ENCODE assay signal across 10 cellular contexts in the genomic region with DNA sequence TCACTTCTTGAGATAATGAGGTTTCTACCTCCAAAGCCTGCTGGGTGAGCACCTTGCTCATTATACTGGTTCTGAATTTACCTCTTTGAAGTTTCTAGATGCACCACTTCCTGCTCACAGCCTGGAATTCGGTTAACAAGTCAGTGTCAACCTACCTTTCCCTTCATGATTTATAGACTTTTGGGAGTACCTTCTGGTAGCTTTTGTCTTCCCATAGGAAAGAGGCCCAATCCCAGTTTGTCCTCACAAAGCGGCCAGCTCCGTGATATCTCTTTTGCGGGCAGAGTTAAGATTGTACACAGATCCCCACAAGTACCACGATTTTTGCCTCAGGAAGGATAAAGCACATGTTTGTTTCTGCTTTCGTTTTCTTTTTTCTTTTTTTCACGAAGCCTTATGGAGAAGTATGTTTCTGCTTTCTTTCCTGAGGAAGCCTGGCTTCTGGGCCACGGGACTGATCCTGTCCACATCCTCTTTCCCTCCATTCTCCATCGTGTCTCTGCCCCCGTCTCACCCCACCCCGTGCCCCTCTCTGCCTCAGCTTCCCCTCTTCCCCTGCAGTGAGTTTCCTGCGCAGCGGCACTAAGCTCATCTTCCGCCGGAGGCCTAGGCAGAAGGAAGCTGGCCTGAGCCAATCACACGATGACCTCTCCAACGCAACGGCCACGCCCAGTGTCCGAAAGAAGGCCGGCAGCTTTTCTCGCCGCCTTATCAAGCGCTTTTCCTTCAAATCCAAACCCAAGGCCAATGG. TPM values are rescaled to one million over a fixed set of nuclear protein-coding genes. Genes with fewer than 3 reads are reported as not detected.
A peak's percentile ranks its signal among the peaks of the same experiment; 100 is the strongest.
DNase-seq lines count a peak whose midpoint lies in the region; ATAC-seq and TF ChIP-seq lines count a peak whose summit lies in the region.
"Had no signal": no experiment of that assay in that cellular context is flagged by ENCODE, and none has a peak within 500 bp of the region (broad histone marks: within the 10 kb centered on the region; RNA-seq: fewer than 3 reads in every experiment).

No MANE protein-coding gene starts in this region.

- no peaks in the 10 kb centered on the region for H3K27me3 Mint-ChIP-seq in activated T-helper 1 cell treated with anti-CD3 and anti-CD28 coated beads, Interleukin-12 subunit alpha, Interleukin-12 subunit beta, Interleukin-2, Interleukin-4 antibody, amounts not matched to agents 30 ng/mL and 10 ng/mL and 1 ng/mL, durations not matched to agents 14 hours and 24 hours and 36 hours (ENCODE audit: insufficient read depth)

- H3K27ac Mint-ChIP-seq in activated T-helper 1 cell treated with anti-CD3 and anti-CD28 coated beads, Interleukin-12 subunit alpha, Interleukin-12 subunit beta, Interleukin-2, Interleukin-4 antibody, amounts not matched to agents 30 ng/mL and 10 ng/mL and 1 ng/mL, durations not matched to agents 14 hours and 24 hours and 36 hours: peak overlapping the region; percentile 93
- H3K27ac Mint-ChIP-seq in stimulated activated effector memory CD8-positive, alpha-beta T cell treated with anti-CD3 and anti-CD28 coated beads, Interleukin-12 subunit alpha, Interleukin-12 subunit beta, amount 100 ng/mL, for 72 hours: peak overlapping the region; percentile 77

- ATAC-seq in stimulated activated effector memory CD8-positive, alpha-beta T cell treated with anti-CD3 and anti-CD28 coated beads, Interleukin-12 subunit alpha, Interleukin-12 subunit beta, amount 100 ng/mL, for 72 hours: peak; percentile 20
- no peak for ATAC-seq in HG03442 (IDR thresholded peaks at IDR 0.05; ENCODE audit: unreplicated experiment)
- ATAC-seq in GM21526 (IDR thresholded peaks at IDR 0.05; ENCODE audit: low FRiP score, unreplicated experiment): no peak

- intact Hi-C loops in activated T-helper 1 cell treated with anti-CD3 and anti-CD28 coated beads, Interleukin-12 subunit alpha, Interleukin-12 subunit beta, Interleukin-2, Interleukin-4 antibody, amounts not matched to agents 30 ng/mL and 10 ng/mL and 1 ng/mL, durations not matched to agents 14 hours and 24 hours and 36 hours (cut with micrococcal nuclease): loop anchor here (1.0 kb wide), 1 partner anchor 8 kb away; a partner anchor contains a TSS

- H3K9me3 Mint-ChIP-seq in activated T-helper 1 cell treated with anti-CD3 and anti-CD28 coated beads, Interleukin-12 subunit alpha, Interleukin-12 subunit beta, Interleukin-2, Interleukin-4 antibody, amounts not matched to agents 30 ng/mL and 10 ng/mL and 1 ng/mL, durations not matched to agents 14 hours and 24 hours and 36 hours: no peaks in the 10 kb centered on the region
- H3K9me3 Mint-ChIP-seq in stimulated activated effector memory CD8-positive, alpha-beta T cell treated with anti-CD3 and anti-CD28 coated beads, Interleukin-12 subunit alpha, Interleukin-12 subunit beta, amount 100 ng/mL, for 72 hours: no peaks in the 10 kb centered on the region

- H3K4me3 Mint-ChIP-seq in activated T-helper 1 cell treated with anti-CD3 and anti-CD28 coated beads, Interleukin-12 subunit alpha, Interleukin-12 subunit beta, Interleukin-2, Interleukin-4 antibody, amounts not matched to agents 30 ng/mL and 10 ng/mL and 1 ng/mL, durations not matched to agents 14 hours and 24 hours and 36 hours: peak overlapping the region; percentile 78
- peak overlapping the region; percentile 32 for H3K4me3 Mint-ChIP-seq in stimulated activated effector memory CD8-positive, alpha-beta T cell treated with anti-CD3 and anti-CD28 coated beads, Interleukin-12 subunit alpha, Interleukin-12 subunit beta, amount 100 ng/mL, for 72 hours

- H3K36me3 Mint-ChIP-seq in activated T-helper 1 cell treated with anti-CD3 and anti-CD28 coated beads, Interleukin-12 subunit alpha, Interleukin-12 subunit beta, Interleukin-2, Interleukin-4 antibody, amounts not matched to agents 30 ng/mL and 10 ng/mL and 1 ng/mL, durations not matched to agents 14 hours and 24 hours and 36 hours (ENCODE audit: low read depth): peaks cover 45% of the 10 kb centered on the region
- peaks cover 53% of the 10 kb centered on the region for H3K36me3 Mint-ChIP-seq in stimulated activated effector memory CD8-positive, alpha-beta T cell treated with anti-CD3 and anti-CD28 coated beads, Interleukin-12 subunit alpha, Interleukin-12 subunit beta, amount 100 ng/mL, for 72 hours

- peak overlapping the region; percentile 3; the same call in 1 of the 2 replicates for H3K4me3 ChIP-seq in Jurkat, Clone E6-1 (ENCODE audit: low read length)
- H3K4me3 ChIP-seq in foreskin fibroblast (ENCODE audit: low read depth in 1 of 2, low read length in 2 of 2): no peak overlapping the region

- H3K4me1 Mint-ChIP-seq in activated T-helper 1 cell treated with anti-CD3 and anti-CD28 coated beads, Interleukin-12 subunit alpha, Interleukin-12 subunit beta, Interleukin-2, Interleukin-4 antibody, amounts not matched to agents 30 ng/mL and 10 ng/mL and 1 ng/mL, durations not matched to agents 14 hours and 24 hours and 36 hours (ENCODE audit: low read depth): peaks cover 25% of the 10 kb centered on the region
- H3K4me1 Mint-ChIP-seq in stimulated activated effector memory CD8-positive, alpha-beta T cell treated with anti-CD3 and anti-CD28 coated beads, Interleukin-12 subunit alpha, Interleukin-12 subunit beta, amount 100 ng/mL, for 72 hours: peaks cover 20% of the 10 kb centered on the region

- DNase-seq in Jurkat, Clone E6-1 (ENCODE audit: low read depth, low spot score): peak; percentile 70
- DNase-seq in activated T-helper 1 cell treated with anti-CD3 and anti-CD28 coated beads, Interleukin-12 subunit alpha, Interleukin-12 subunit beta, Interleukin-2, Interleukin-4 antibody, amounts not matched to agents 30 ng/mL and 10 ng/mL and 1 ng/mL, durations not matched to agents 14 hours and 24 hours and 36 hours (ENCODE audit: low spot score): no peak
- DNase-seq in hippocampal formation (lab: John Stamatoyannopoulos, UW) (peak; percentile 21 to 41), NCI-H345 treated with DMSO at 0.1 percent for 48 hours (lab: John Stamatoyannopoulos, UW; ENCODE audit: unreplicated experiment) (no peak), foreskin fibroblast (no peak)
- no peak for DNase-seq in stimulated activated effector memory CD8-positive, alpha-beta T cell treated with anti-CD3 and anti-CD28 coated beads, Interleukin-12 subunit alpha, Interleukin-12 subunit beta, amount 100 ng/mL, for 72 hours (ENCODE audit: low spot score in 2 of 2)
- DNase-seq: effector CD4-positive, alpha-beta T cell had no signal

- TF ChIP-seq CTCF in foreskin fibroblast (IDR thresholded peaks at IDR 0.05; ENCODE audit: low read depth, low read length): no peak

RNA-seq across cellular contexts. Expression of a gene that starts 5.7 kb away (rescaled TPM):
- 28.8 TPM for polyA plus RNA-seq in Jurkat, Clone E6-1 (2012; ENCODE audit: insufficient read depth, insufficient read length)
- 31.2 and 35.2 TPM in 2 replicates for total RNA-seq in activated T-helper 1 cell treated with anti-CD3 and anti-CD28 coated beads, Interleukin-12 subunit alpha, Interleukin-12 subunit beta, Interleukin-2, Interleukin-4 antibody, amounts not matched to agents 30 ng/mL and 10 ng/mL and 1 ng/mL, durations not matched to agents 14 hours and 24 hours and 36 hours

RNA-seq across cellular contexts. Expression of a gene that starts 8.5 kb away (rescaled TPM):
- polyA plus RNA-seq in Jurkat, Clone E6-1 (2012; ENCODE audit: insufficient read depth, insufficient read length): 17.4 TPM
- total RNA-seq in activated T-helper 1 cell treated with anti-CD3 and anti-CD28 coated beads, Interleukin-12 subunit alpha, Interleukin-12 subunit beta, Interleukin-2, Interleukin-4 antibody, amounts not matched to agents 30 ng/mL and 10 ng/mL and 1 ng/mL, durations not matched to agents 14 hours and 24 hours and 36 hours: 35.7 and 38.2 TPM in 2 replicates

RNA-seq across cellular contexts. Expression of a gene that starts 14.0 kb away (rescaled TPM):
- 43.7 TPM for polyA plus RNA-seq in Jurkat, Clone E6-1 (2012; ENCODE audit: insufficient read depth, insufficient read length)
- total RNA-seq in activated T-helper 1 cell treated with anti-CD3 and anti-CD28 coated beads, Interleukin-12 subunit alpha, Interleukin-12 subunit beta, Interleukin-2, Interleukin-4 antibody, amounts not matched to agents 30 ng/mL and 10 ng/mL and 1 ng/mL, durations not matched to agents 14 hours and 24 hours and 36 hours: 81.8 and 84.4 TPM in 2 replicates

RNA-seq across cellular contexts. Expression of a gene that starts 31.0 kb away (rescaled TPM):
- polyA plus RNA-seq in Jurkat, Clone E6-1 (2012; ENCODE audit: insufficient read depth, insufficient read length): 106 TPM
- 55.0 and 55.6 TPM in 2 replicates for total RNA-seq in activated T-helper 1 cell treated with anti-CD3 and anti-CD28 coated beads, Interleukin-12 subunit alpha, Interleukin-12 subunit beta, Interleukin-2, Interleukin-4 antibody, amounts not matched to agents 30 ng/mL and 10 ng/mL and 1 ng/mL, durations not matched to agents 14 hours and 24 hours and 36 hours

RNA-seq across cellular contexts. Expression of a gene that starts 33.2 kb away (rescaled TPM):
- 0.68 TPM for polyA plus RNA-seq in Jurkat, Clone E6-1 (2012; ENCODE audit: insufficient read depth, insufficient read length)
- total RNA-seq in activated T-helper 1 cell treated with anti-CD3 and anti-CD28 coated beads, Interleukin-12 subunit alpha, Interleukin-12 subunit beta, Interleukin-2, Interleukin-4 antibody, amounts not matched to agents 30 ng/mL and 10 ng/mL and 1 ng/mL, durations not matched to agents 14 hours and 24 hours and 36 hours: 0.07 TPM in 1 of 2 replicates, not detected in the other
- total RNA-seq: OCI-LY7 had no signal

Comparison
In these comparisons a context has a peak if more than half of its experiments do, and no peak if none do; other contexts are left out.
1. DNase-seq: peak in Jurkat, Clone E6-1 (single experiment) and hippocampal formation (2 of 2); none in activated T-helper 1 cell treated with anti-CD3 and anti-CD28 coated beads, Interleukin-12 subunit alpha, Interleukin-12 subunit beta, Interleukin-2, Interleukin-4 antibody, amounts not matched to agents 30 ng/mL and 10 ng/mL and 1 ng/mL, durations not matched to agents 14 hours and 24 hours and 36 hours (single experiment), stimulated activated effector memory CD8-positive, alpha-beta T cell treated with anti-CD3 and anti-CD28 coated beads, Interleukin-12 subunit alpha, Interleukin-12 subunit beta, amount 100 ng/mL, for 72 hours (0 of 2), NCI-H345 treated with DMSO at 0.1 percent for 48 hours (single experiment) and foreskin fibroblast (0 of 2).